ENCODE assay signal across 1 cellular context in the genomic region with DNA sequence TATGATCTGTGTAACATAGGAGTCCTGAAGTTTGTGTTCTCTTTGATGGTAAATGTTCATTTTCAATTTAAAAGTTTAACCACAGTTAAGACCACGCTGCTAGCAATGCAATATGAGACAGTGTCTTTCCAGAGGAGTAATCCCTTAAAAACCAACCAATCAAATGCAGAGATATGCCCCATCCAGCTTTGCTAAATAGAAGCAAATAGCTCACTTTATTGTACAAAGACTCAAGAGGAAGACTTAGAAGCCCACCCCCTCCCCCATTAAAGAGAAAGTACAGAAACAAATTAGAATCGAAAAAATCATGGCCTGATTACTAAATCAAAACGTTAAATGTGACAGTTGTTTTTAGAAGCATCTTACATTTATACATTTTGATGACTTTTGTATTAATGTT.
TF ChIP-seq lines count a peak whose summit lies in the region.

No MANE protein-coding gene starts in this region.

TF ChIP-seq in K562, 482 proteins besides CTCF, POLR2A, EP300 and RAD21 (continued from another document):
- no peak for TF ChIP-seq RBM25 (IDR thresholded peaks at IDR 0.05; ENCODE audit: low read depth, low read length, severe bottlenecking)
- no peak for TF ChIP-seq ZNF217 (CRISPR knock-in tag; IDR thresholded peaks at IDR 0.05)
- no peak for TF ChIP-seq BCOR (IDR thresholded peaks at IDR 0.05)
- no peak for TF ChIP-seq RBM22 (IDR thresholded peaks at IDR 0.05; ENCODE audit: low read depth, low read length, poor library complexity, severe bottlenecking)
- TF ChIP-seq HNRNPL (IDR thresholded peaks at IDR 0.05; ENCODE audit: low read depth, low read length), result no peak
- no peak for TF ChIP-seq ZC3H11A (IDR thresholded peaks at IDR 0.05; ENCODE audit: low read depth, low read length)
- TF ChIP-seq SETDB1 (IDR thresholded peaks at IDR 0.05; ENCODE audit: low read length), result no peak
- no peak for TF ChIP-seq ZNF696 (CRISPR knock-in tag; conservative IDR thresholded peaks at IDR 0.05)
- TF ChIP-seq, protein P1, sequence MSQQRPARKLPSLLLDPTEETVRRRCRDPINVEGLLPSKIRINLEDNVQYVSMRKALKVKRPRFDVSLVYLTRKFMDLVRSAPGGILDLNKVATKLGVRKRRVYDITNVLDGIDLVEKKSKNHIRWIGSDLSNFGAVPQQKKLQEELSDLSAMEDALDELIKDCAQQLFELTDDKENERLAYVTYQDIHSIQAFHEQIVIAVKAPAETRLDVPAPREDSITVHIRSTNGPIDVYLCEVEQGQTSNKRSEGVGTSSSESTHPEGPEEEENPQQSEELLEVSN (IDR thresholded peaks at IDR 0.05; ENCODE audit: borderline replicate concordance in 1 of 2, extremely low read depth in 1 of 2, insufficient read depth in 1 of 2, insufficient read length in 1 of 2, low read depth in 1 of 2, low read length in 1 of 2, poor library complexity in 1 of 2, severe bottlenecking in 1 of 2), result no peak
